Comparison of ENCODE assay signal across 10 cellular contexts in the genomic region with DNA sequence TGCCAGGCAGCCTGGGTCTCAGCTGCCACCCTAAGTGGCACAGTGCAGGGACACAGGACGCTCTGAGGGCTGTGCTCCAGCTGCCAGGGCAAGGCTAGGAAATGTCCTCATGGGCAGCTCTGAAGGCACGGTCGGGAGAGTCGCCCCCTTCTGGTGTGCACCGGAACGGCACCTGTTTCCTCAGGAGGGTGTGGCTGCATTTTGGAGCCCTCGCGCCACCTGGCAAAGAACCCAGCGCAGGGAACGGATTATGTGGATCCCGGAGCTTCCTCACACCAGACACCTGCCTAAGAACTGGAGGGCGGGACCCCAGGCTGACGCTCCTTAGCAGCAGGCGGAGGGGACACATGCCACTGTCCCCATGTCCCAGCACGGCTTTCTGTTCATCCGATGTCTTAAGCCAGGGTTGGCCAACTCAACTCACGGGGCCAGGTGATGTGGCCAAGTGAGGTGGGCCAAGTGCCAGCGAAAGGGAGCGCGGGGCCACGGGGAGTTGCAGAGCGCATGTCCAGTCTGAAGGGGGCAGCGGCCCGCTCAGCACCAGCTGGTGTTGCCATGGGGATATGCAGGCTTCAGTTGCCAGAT. TPM values are rescaled to one million over a fixed set of nuclear protein-coding genes. Genes with fewer than 3 reads are reported as not detected.
DNase-seq lines count a peak whose midpoint lies in the region; ATAC-seq and TF ChIP-seq lines count a peak whose summit lies in the region.
"Had no signal": no experiment of that assay in that cellular context is flagged by ENCODE, and none has a peak within 500 bp of the region (broad histone marks: within the 10 kb centered on the region; RNA-seq: fewer than 3 reads in every experiment).

No MANE protein-coding gene starts in this region.

- intact Hi-C loops in CD4-positive, alpha-beta memory T cell (cut with micrococcal nuclease): loop anchor here (5.0 kb wide), 1 partner anchor 338 kb away; no protein-coding TSS in a partner anchor

- H3K36me3 Mint-ChIP-seq in endodermal cell (ENCODE audit: low read depth): no peaks in the 10 kb centered on the region
- no peaks in the 10 kb centered on the region for H3K36me3 Mint-ChIP-seq in CD4-positive, alpha-beta memory T cell

- DNase-seq in NCI-H2029 (lab: John Stamatoyannopoulos, UW) (peak; percentile 26), NCI-H2029 treated with DMSO at 0.1 percent for 48 hours (lab: John Stamatoyannopoulos, UW) (no peak), OCI-M1 (lab: John Stamatoyannopoulos, UW) (peak; percentile 44), endodermal cell (peak; percentile 93)
- DNase-seq in stimulated activated CD4-positive, alpha-beta T cell treated with anti-CD3 and anti-CD28 coated beads, Interleukin-4, amount 100 ng/mL, for 24 hours: peak; percentile 41
- DNase-seq in CD4-positive, alpha-beta memory T cell: no peak

- H3K4me1 Mint-ChIP-seq in endodermal cell: peaks cover 18% of the 10 kb centered on the region
- H3K4me1 Mint-ChIP-seq in CD4-positive, alpha-beta memory T cell: peaks cover 0 to 4% (median 2%) of the 10 kb centered on the region in 4 donors

- H3K27me3 ChIP-seq in endodermal cell (ENCODE audit: control insufficient read depth, insufficient read depth, low read length, poor library complexity, severe bottlenecking): no peaks in the 10 kb centered on the region
- no peaks in the 10 kb centered on the region for H3K27me3 ChIP-seq in CD4-positive, alpha-beta memory T cell (ENCODE audit: insufficient read depth, low read length)
- H3K27me3 ChIP-seq: BLaER1 had no signal

- H3K4me1 ChIP-seq in endodermal cell (ENCODE audit: control insufficient read depth, insufficient read depth, low read length): peaks cover 9% of the 10 kb centered on the region
- H3K4me1 ChIP-seq in CD4-positive, alpha-beta memory T cell (ENCODE audit: insufficient read depth, low read length): no peaks in the 10 kb centered on the region
- H3K4me1 ChIP-seq: BLaER1 had no signal

- H3K4me3 ChIP-seq in endodermal cell (ENCODE audit: low read length): no peak overlapping the region
- no peak overlapping the region for H3K4me3 ChIP-seq in CD4-positive, alpha-beta memory T cell (ENCODE audit: low read length in 2 of 2)
- H3K4me3 ChIP-seq: BLaER1 had no signal

- no peak overlapping the region for H3K27ac ChIP-seq in endodermal cell (ENCODE audit: low read depth, low read length)
- no peak overlapping the region for H3K27ac ChIP-seq in CD4-positive, alpha-beta memory T cell (ENCODE audit: low read depth, low read length)
- H3K27ac ChIP-seq: BLaER1 had no signal

- 75 to 76% methylated on average over 12 to 24 of the region's 24 CpGs for WGBS in endodermal cell (ENCODE audit: insufficient coverage in 1 of 2, insufficient read length in 1 of 2), 2 experiments

- peak; percentile 90 for TF ChIP-seq CTCF in endodermal cell (conservative IDR thresholded peaks at IDR 0.05)

- no peak overlapping the region for H3K4me3 Mint-ChIP-seq in endodermal cell
- H3K4me3 Mint-ChIP-seq in CD4-positive, alpha-beta memory T cell: no peak overlapping the region

- H3K36me3 ChIP-seq in endodermal cell (ENCODE audit: control insufficient read depth, insufficient read depth, low read length): no peaks in the 10 kb centered on the region
- no peaks in the 10 kb centered on the region for H3K36me3 ChIP-seq in CD4-positive, alpha-beta memory T cell (ENCODE audit: insufficient read depth, low read length)
- H3K36me3 ChIP-seq: BLaER1 had no signal

- H3K9ac ChIP-seq in endodermal cell (ENCODE audit: extremely low read depth, low read length, poor library complexity, severe bottlenecking): no peak overlapping the region
- H3K9ac ChIP-seq: BLaER1 had no signal

- H3K27ac Mint-ChIP-seq in endodermal cell: no peak overlapping the region
- H3K27ac Mint-ChIP-seq in CD4-positive, alpha-beta memory T cell: no peak overlapping the region
- H3K27ac Mint-ChIP-seq: activated T-helper 2 cell treated with anti-CD3 and anti-CD28 coated beads, Interferon-gamma antibody, Interleukin-2, Interleukin-4, amounts not matched to agents 10 μg/mL and 5 μg/mL and 100 μg/mL, durations not matched to agents 14 hours and 24 hours and 36 hours had no signal

- peaks cover 24% of the 10 kb centered on the region for H3K27me3 Mint-ChIP-seq in endodermal cell (ENCODE audit: insufficient read depth)
- peaks cover 14 to 28% of the 10 kb centered on the region in 2 donors for H3K27me3 Mint-ChIP-seq in CD4-positive, alpha-beta memory T cell

- CTCF ChIA-PET in CD4-positive, alpha-beta memory T cell (lab: Charles Lee; ENCODE audit: partially characterized antibody): interaction anchor here (0.9 to 8.5 kb wide), 3 partner anchors 8 to 116 kb away, joined by 3 to 233 read pairs (median 5); no protein-coding TSS in a partner anchor

- POLR2A ChIA-PET in CD4-positive, alpha-beta memory T cell (lab: Charles Lee; ENCODE audit: partially characterized antibody): no interaction called here

- H3K9me3 ChIP-seq in endodermal cell (ENCODE audit: control insufficient read depth, low read length): peaks cover 12% of the 10 kb centered on the region
- H3K9me3 ChIP-seq in CD4-positive, alpha-beta memory T cell (ENCODE audit: control insufficient read depth in 1 of 2, low read length in 2 of 2): no peaks in the 10 kb centered on the region
- H3K9me3 ChIP-seq: BLaER1 had no signal

- no peak for ATAC-seq in GM18909 (IDR thresholded peaks at IDR 0.05; ENCODE audit: poor library complexity, unreplicated experiment)
- ATAC-seq in GM21576 (IDR thresholded peaks at IDR 0.05; ENCODE audit: unreplicated experiment): no peak

- peaks cover 6% of the 10 kb centered on the region for H3K9me3 Mint-ChIP-seq in endodermal cell
- H3K9me3 Mint-ChIP-seq in CD4-positive, alpha-beta memory T cell: peaks cover 0 to 6% (median 0%) of the 10 kb centered on the region in 8 donors
- H3K9me3 Mint-ChIP-seq: activated T-helper 2 cell treated with anti-CD3 and anti-CD28 coated beads, Interferon-gamma antibody, Interleukin-2, Interleukin-4, amounts not matched to agents 10 μg/mL and 5 μg/mL and 100 μg/mL, durations not matched to agents 14 hours and 24 hours and 36 hours had no signal

RNA-seq across cellular contexts. Expression of a gene that starts 5.1 kb away (rescaled TPM):
- total RNA-seq in endodermal cell: under 1 TPM in 1 of 2 donors, not detected in 1; 0.22 TPM
- not detected for polyA plus RNA-seq in endodermal cell (2013, experiment 1 of 2)
- polyA plus RNA-seq in endodermal cell (2013, experiment 2 of 2): not detected
- total RNA-seq in CD4-positive, alpha-beta memory T cell: not detected
- not detected for polyA plus RNA-seq in CD4-positive, alpha-beta memory T cell
- total RNA-seq: activated T-helper 2 cell treated with anti-CD3 and anti-CD28 coated beads, Interferon-gamma antibody, Interleukin-2, Interleukin-4, amounts not matched to agents 10 μg/mL and 5 μg/mL and 100 μg/mL, durations not matched to agents 14 hours and 24 hours and 36 hours had no signal

RNA-seq across cellular contexts. Expression of a gene that starts 36.0 kb away (rescaled TPM):
- not detected for total RNA-seq in endodermal cell
- 0.28 TPM for polyA plus RNA-seq in endodermal cell (2013, experiment 1 of 2)
- not detected for polyA plus RNA-seq in endodermal cell (2013, experiment 2 of 2)
- total RNA-seq in CD4-positive, alpha-beta memory T cell: not detected
- not detected for polyA plus RNA-seq in CD4-positive, alpha-beta memory T cell
- total RNA-seq: activated T-helper 2 cell treated with anti-CD3 and anti-CD28 coated beads, Interferon-gamma antibody, Interleukin-2, Interleukin-4, amounts not matched to agents 10 μg/mL and 5 μg/mL and 100 μg/mL, durations not matched to agents 14 hours and 24 hours and 36 hours had no signal

Comparison
In these comparisons a context has a peak if more than half of its experiments do, and no peak if none do; other contexts are left out.
1. DNase-seq: peak in NCI-H2029 (single experiment), OCI-M1 (single experiment), endodermal cell (single experiment) and stimulated activated CD4-positive, alpha-beta T cell treated with anti-CD3 and anti-CD28 coated beads, Interleukin-4, amount 100 ng/mL, for 24 hours (single experiment); none in NCI-H2029 treated with DMSO at 0.1 percent for 48 hours (single experiment) and CD4-positive, alpha-beta memory T cell (0 of 5).